ENCODE assay signal across 1 cellular context in the genomic region with DNA sequence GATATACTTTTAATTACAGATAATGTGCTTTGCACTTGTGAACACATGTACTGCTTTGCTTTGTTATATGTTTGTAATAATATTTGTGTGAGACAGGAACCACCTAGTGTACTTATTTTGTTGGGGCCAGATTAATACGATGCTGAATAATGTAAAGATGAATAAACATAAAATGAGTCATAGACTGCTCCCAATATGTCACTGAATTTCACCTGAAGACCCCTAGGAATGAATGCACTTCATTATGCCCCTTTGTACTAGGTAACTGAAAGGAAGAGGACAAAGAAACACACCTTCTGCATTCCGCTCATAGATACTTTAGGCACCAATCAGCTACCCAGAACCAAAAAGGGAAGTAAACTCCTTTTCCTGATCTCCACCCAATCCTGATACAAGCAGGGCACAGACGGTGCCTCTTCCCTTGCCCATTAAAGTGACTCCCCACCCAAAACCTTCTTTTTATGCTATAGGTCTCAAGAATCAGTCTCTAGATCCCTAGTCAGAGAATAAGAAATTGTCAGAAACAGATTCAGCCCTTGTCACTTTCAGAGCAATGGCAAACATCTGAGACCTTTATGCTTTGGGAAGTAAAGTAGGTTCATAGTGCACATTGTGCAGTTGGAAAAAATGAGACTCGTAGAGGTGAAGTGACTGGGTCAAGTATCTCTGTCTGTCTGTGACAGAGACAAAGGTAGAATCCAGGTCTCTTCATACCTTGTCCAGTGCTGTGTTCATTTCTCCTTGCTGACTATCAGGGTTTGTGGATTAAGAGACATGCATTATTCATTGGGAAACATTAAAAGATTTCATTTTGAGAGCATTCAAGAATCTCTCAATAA.
TF ChIP-seq lines count a peak whose summit lies in the region.

No MANE protein-coding gene starts in this region.

TF ChIP-seq in GM12878, 131 proteins besides CTCF, POLR2A, EP300 and RAD21:
- TF ChIP-seq FOXM1 (IDR thresholded peaks at IDR 0.05; ENCODE audit: low read depth, low read length) (no peak), MEF2B (IDR thresholded peaks at IDR 0.05; ENCODE audit: partially characterized antibody, poor library complexity, severe bottlenecking) (no peak), PML (IDR thresholded peaks at IDR 0.05; ENCODE audit: low read length) (0 out of 2 replicates have a peak, but pooled peaks have one; percentile 34), IKZF1 (conservative IDR thresholded peaks at IDR 0.05) (peak; percentile 42), NBN (IDR thresholded peaks at IDR 0.05) (0 out of 2 replicates have a peak, but pooled peaks have one; percentile 11), NFXL1 (IDR thresholded peaks at IDR 0.05; ENCODE audit: borderline replicate concordance) (no peak), STAT1 (conservative IDR thresholded peaks at IDR 0.05) (no peak), RCOR1 (conservative IDR thresholded peaks at IDR 0.05; ENCODE audit: low read depth, low read length) (no peak), PAX8 (IDR thresholded peaks at IDR 0.05) (no peak), NRF1 (conservative IDR thresholded peaks at IDR 0.05; ENCODE audit: low read depth, low read length) (no peak), GATAD2B (conservative IDR thresholded peaks at IDR 0.05; ENCODE audit: low read depth) (no peak), RB1 (IDR thresholded peaks at IDR 0.05; ENCODE audit: borderline replicate concordance) (no peak), NFIC (IDR thresholded peaks at IDR 0.05; ENCODE audit: low read depth, low read length) (no peak), RFX5 (IDR thresholded peaks at IDR 0.05; ENCODE audit: low read depth, low read length) (no peak), LARP7 (IDR thresholded peaks at IDR 0.05) (no peak), NR2C2 (IDR thresholded peaks at IDR 0.05; ENCODE audit: borderline replicate concordance, control insufficient read depth, insufficient read length, low read depth) (no peak), POLR2AphosphoS5 (IDR thresholded peaks at IDR 0.05; ENCODE audit: low read length) (0 out of 2 replicates have a peak, but pooled peaks have one; percentile 20), CHD1 (IDR thresholded peaks at IDR 0.05; ENCODE audit: low read depth, low read length) (no peak), RBBP5 (conservative IDR thresholded peaks at IDR 0.05) (no peak), EZH2 (IDR thresholded peaks at IDR 0.05; ENCODE audit: borderline replicate concordance, control insufficient read depth, low read depth, low read length) (no peak), EGR1 (IDR thresholded peaks at IDR 0.05; ENCODE audit: borderline replicate concordance in 1 of 2, low read depth in 2 of 2, low read length in 2 of 2) (no peak), IKZF2 (IDR thresholded peaks at IDR 0.05) (peak; percentile 39 to 40; a peak in 2 of 4 replicates), ZNF24 (IDR thresholded peaks at IDR 0.05) (peak; percentile 70; the same call in 1 of the 2 replicates)
- TF ChIP-seq, protein P1, sequence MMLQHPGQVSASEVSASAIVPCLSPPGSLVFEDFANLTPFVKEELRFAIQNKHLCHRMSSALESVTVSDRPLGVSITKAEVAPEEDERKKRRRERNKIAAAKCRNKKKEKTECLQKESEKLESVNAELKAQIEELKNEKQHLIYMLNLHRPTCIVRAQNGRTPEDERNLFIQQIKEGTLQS (IDR thresholded peaks at IDR 0.05; ENCODE audit: borderline replicate concordance, extremely low read depth, low read depth, low read length), result no peak
- TF ChIP-seq, protein P2, sequence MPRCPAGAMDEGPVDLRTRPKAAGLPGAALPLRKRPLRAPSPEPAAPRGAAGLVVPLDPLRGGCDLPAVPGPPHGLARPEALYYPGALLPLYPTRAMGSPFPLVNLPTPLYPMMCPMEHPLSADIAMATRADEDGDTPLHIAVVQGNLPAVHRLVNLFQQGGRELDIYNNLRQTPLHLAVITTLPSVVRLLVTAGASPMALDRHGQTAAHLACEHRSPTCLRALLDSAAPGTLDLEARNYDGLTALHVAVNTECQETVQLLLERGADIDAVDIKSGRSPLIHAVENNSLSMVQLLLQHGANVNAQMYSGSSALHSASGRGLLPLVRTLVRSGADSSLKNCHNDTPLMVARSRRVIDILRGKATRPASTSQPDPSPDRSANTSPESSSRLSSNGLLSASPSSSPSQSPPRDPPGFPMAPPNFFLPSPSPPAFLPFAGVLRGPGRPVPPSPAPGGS (IDR thresholded peaks at IDR 0.05; ENCODE audit: borderline replicate concordance, insufficient read depth, low read depth, low read length, poor library complexity, severe bottlenecking), result no peak
- TF ChIP-seq, protein P3, sequence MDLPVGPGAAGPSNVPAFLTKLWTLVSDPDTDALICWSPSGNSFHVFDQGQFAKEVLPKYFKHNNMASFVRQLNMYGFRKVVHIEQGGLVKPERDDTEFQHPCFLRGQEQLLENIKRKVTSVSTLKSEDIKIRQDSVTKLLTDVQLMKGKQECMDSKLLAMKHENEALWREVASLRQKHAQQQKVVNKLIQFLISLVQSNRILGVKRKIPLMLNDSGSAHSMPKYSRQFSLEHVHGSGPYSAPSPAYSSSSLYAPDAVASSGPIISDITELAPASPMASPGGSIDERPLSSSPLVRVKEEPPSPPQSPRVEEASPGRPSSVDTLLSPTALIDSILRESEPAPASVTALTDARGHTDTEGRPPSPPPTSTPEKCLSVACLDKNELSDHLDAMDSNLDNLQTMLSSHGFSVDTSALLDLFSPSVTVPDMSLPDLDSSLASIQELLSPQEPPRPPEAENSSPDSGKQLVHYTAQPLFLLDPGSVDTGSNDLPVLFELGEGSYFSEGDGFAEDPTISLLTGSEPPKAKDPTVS (IDR thresholded peaks at IDR 0.05; ENCODE audit: low read depth, low read length), result no peak
- TF ChIP-seq, protein P4, sequence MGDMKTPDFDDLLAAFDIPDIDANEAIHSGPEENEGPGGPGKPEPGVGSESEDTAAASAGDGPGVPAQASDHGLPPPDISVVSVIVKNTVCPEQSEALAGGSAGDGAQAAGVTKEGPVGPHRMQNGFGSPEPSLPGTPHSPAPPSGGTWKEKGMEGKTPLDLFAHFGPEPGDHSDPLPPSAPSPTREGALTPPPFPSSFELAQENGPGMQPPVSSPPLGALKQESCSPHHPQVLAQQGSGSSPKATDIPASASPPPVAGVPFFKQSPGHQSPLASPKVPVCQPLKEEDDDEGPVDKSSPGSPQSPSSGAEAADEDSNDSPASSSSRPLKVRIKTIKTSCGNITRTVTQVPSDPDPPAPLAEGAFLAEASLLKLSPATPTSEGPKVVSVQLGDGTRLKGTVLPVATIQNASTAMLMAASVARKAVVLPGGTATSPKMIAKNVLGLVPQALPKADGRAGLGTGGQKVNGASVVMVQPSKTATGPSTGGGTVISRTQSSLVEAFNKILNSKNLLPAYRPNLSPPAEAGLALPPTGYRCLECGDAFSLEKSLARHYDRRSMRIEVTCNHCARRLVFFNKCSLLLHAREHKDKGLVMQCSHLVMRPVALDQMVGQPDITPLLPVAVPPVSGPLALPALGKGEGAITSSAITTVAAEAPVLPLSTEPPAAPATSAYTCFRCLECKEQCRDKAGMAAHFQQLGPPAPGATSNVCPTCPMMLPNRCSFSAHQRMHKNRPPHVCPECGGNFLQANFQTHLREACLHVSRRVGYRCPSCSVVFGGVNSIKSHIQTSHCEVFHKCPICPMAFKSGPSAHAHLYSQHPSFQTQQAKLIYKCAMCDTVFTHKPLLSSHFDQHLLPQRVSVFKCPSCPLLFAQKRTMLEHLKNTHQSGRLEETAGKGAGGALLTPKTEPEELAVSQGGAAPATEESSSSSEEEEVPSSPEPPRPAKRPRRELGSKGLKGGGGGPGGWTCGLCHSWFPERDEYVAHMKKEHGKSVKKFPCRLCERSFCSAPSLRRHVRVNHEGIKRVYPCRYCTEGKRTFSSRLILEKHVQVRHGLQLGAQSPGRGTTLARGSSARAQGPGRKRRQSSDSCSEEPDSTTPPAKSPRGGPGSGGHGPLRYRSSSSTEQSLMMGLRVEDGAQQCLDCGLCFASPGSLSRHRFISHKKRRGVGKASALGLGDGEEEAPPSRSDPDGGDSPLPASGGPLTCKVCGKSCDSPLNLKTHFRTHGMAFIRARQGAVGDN (IDR thresholded peaks at IDR 0.05), result no peak
- TF ChIP-seq, protein P5, sequence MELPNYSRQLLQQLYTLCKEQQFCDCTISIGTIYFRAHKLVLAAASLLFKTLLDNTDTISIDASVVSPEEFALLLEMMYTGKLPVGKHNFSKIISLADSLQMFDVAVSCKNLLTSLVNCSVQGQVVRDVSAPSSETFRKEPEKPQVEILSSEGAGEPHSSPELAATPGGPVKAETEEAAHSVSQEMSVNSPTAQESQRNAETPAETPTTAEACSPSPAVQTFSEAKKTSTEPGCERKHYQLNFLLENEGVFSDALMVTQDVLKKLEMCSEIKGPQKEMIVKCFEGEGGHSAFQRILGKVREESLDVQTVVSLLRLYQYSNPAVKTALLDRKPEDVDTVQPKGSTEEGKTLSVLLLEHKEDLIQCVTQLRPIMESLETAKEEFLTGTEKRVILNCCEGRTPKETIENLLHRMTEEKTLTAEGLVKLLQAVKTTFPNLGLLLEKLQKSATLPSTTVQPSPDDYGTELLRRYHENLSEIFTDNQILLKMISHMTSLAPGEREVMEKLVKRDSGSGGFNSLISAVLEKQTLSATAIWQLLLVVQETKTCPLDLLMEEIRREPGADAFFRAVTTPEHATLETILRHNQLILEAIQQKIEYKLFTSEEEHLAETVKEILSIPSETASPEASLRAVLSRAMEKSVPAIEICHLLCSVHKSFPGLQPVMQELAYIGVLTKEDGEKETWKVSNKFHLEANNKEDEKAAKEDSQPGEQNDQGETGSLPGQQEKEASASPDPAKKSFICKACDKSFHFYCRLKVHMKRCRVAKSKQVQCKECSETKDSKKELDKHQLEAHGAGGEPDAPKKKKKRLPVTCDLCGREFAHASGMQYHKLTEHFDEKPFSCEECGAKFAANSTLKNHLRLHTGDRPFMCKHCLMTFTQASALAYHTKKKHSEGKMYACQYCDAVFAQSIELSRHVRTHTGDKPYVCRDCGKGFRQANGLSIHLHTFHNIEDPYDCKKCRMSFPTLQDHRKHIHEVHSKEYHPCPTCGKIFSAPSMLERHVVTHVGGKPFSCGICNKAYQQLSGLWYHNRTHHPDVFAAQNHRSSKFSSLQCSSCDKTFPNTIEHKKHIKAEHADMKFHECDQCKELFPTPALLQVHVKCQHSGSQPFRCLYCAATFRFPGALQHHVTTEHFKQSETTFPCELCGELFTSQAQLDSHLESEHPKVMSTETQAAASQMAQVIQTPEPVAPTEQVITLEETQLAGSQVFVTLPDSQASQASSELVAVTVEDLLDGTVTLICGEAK (IDR thresholded peaks at IDR 0.05; ENCODE audit: borderline replicate concordance), result no peak
- TF ChIP-seq, protein P6, sequence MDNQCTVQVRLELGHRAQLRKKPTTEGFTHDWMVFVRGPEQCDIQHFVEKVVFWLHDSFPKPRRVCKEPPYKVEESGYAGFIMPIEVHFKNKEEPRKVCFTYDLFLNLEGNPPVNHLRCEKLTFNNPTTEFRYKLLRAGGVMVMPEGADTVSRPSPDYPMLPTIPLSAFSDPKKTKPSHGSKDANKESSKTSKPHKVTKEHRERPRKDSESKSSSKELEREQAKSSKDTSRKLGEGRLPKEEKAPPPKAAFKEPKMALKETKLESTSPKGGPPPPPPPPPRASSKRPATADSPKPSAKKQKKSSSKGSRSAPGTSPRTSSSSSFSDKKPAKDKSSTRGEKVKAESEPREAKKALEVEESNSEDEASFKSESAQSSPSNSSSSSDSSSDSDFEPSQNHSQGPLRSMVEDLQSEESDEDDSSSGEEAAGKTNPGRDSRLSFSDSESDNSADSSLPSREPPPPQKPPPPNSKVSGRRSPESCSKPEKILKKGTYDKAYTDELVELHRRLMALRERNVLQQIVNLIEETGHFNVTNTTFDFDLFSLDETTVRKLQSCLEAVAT (IDR thresholded peaks at IDR 0.05), result 0 out of 2 replicates have a peak, but pooled peaks have one; percentile 31
- TF ChIP-seq, protein P7, sequence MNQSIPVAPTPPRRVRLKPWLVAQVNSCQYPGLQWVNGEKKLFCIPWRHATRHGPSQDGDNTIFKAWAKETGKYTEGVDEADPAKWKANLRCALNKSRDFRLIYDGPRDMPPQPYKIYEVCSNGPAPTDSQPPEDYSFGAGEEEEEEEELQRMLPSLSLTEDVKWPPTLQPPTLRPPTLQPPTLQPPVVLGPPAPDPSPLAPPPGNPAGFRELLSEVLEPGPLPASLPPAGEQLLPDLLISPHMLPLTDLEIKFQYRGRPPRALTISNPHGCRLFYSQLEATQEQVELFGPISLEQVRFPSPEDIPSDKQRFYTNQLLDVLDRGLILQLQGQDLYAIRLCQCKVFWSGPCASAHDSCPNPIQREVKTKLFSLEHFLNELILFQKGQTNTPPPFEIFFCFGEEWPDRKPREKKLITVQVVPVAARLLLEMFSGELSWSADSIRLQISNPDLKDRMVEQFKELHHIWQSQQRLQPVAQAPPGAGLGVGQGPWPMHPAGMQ (IDR thresholded peaks at IDR 0.05; ENCODE audit: borderline replicate concordance), result no peak
- TF ChIP-seq, protein P8, sequence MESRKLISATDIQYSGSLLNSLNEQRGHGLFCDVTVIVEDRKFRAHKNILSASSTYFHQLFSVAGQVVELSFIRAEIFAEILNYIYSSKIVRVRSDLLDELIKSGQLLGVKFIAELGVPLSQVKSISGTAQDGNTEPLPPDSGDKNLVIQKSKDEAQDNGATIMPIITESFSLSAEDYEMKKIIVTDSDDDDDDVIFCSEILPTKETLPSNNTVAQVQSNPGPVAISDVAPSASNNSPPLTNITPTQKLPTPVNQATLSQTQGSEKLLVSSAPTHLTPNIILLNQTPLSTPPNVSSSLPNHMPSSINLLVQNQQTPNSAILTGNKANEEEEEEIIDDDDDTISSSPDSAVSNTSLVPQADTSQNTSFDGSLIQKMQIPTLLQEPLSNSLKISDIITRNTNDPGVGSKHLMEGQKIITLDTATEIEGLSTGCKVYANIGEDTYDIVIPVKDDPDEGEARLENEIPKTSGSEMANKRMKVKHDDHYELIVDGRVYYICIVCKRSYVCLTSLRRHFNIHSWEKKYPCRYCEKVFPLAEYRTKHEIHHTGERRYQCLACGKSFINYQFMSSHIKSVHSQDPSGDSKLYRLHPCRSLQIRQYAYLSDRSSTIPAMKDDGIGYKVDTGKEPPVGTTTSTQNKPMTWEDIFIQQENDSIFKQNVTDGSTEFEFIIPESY (IDR thresholded peaks at IDR 0.05), result no peak
- TF ChIP-seq, protein P9, sequence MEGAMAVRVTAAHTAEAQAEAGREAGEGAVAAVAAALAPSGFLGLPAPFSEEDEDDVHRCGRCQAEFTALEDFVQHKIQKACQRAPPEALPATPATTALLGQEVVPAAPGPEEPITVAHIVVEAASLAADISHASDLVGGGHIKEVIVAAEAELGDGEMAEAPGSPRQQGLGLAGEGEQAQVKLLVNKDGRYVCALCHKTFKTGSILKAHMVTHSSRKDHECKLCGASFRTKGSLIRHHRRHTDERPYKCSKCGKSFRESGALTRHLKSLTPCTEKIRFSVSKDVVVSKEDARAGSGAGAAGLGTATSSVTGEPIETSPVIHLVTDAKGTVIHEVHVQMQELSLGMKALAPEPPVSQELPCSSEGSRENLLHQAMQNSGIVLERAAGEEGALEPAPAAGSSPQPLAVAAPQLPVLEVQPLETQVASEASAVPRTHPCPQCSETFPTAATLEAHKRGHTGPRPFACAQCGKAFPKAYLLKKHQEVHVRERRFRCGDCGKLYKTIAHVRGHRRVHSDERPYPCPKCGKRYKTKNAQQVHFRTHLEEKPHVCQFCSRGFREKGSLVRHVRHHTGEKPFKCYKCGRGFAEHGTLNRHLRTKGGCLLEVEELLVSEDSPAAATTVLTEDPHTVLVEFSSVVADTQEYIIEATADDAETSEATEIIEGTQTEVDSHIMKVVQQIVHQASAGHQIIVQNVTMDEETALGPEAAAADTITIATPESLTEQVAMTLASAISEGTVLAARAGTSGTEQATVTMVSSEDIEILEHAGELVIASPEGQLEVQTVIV (IDR thresholded peaks at IDR 0.05; ENCODE audit: borderline replicate concordance, partially characterized antibody), result no peak
TF ChIP-seq in GM12878: peak in this region for 7.
